Comparison of ENCODE assay signal across 8 cellular contexts in the genomic region with DNA sequence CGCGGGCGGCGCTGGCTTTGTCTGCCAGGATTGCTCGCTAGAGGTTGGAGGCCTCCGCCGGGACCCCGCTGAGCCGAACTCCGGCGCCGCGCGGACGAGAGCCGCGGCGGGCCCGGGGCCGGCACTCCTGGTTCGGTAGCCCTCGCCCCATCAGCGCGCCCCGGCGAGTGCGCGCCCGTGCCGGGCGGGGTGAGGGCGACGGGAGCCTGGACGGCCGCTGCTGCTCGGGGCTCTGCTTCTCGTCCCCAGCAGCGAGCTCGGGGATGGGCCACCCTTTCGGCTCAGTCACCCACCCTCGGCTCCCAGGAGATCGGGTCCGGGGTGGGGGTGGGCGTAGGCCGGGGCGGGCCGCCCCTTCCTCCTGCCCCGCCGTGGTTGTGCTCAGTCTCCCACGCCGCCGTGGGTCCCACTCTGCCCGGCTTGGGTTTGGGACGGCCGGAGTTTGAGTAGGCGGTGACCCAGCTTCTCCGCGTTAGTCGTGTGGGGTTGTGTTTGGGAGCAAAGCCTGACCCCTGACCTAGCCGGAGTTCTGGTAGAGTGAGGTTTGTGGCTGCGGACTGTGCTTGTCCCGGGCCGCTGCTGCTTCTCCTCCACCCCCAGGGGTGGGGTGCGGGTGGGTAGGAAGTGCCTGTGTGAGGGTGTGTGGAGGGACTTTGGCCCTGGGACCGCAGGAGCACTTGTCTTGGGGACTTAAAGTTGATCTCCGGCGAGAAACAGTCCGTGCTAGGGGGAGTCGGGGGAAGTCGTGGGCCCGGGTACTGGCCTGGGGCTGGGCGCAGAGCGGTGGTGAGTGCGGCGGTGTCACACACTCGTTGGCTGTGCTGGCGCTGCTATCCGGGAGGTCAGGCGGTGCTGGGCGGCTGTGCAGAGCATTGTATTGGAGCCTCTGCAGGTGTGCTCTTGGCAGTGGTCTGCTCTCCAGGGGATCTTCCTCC. TPM values are rescaled to one million over a fixed set of nuclear protein-coding genes. Genes with fewer than 3 reads are reported as not detected.
DNase-seq lines count a peak whose midpoint lies in the region; ATAC-seq and TF ChIP-seq lines count a peak whose summit lies in the region.

No MANE protein-coding gene starts in this region.

- peak overlapping the region; percentile 44 for H2AFZ ChIP-seq in OCI-LY7 (ENCODE audit: low read length)

- H4K20me1 ChIP-seq in OCI-LY7 (ENCODE audit: insufficient read depth, low read length), result peaks cover 12% of the 10 kb centered on the region

- peak; percentile 19 for ATAC-seq in HG02870 (IDR thresholded peaks at IDR 0.05; ENCODE audit: unreplicated experiment)
- ATAC-seq in left lung, result peak; percentile 39
- no peak for ATAC-seq in GM18520 (IDR thresholded peaks at IDR 0.05; ENCODE audit: unreplicated experiment)

- H3K9me2 ChIP-seq in OCI-LY7 (ENCODE audit: insufficient read depth, low read length), result no peaks in the 10 kb centered on the region

- peak; percentile 17 for DNase-seq in A172 (ENCODE audit: low spot score)
- peak; percentile 63 for DNase-seq in GM13976 (ENCODE audit: low spot score)
- peak; percentile 52 for DNase-seq in OCI-LY7 (ENCODE audit: low spot score)
- peak in 7 of 61 donors; percentile 29 to 66 (median 56) for DNase-seq in caudate nucleus (lab: John Stamatoyannopoulos, UW)
- DNase-seq in left lung, result peak; percentile 62 to 90

- H3K27me3 ChIP-seq in left lung, result no peaks in the 10 kb centered on the region

- TF ChIP-seq CTCF in GM13976 (IDR thresholded peaks at IDR 0.05; ENCODE audit: borderline replicate concordance, control extremely low read depth, extremely low read depth, insufficient read depth, missing control alignments), result no peak
- no peak for TF ChIP-seq CTCF in OCI-LY7 (conservative IDR thresholded peaks at IDR 0.05; ENCODE audit: low read length)
- TF ChIP-seq CTCF in left lung (IDR thresholded peaks at IDR 0.05), result no peak

- peaks cover 51% of the 10 kb centered on the region for H3K79me2 ChIP-seq in OCI-LY7 (ENCODE audit: insufficient read depth, low read depth, low read length)

- H3K36me3 ChIP-seq in OCI-LY7 (ENCODE audit: insufficient read depth, low read length), result no peaks in the 10 kb centered on the region
- no peaks in the 10 kb centered on the region for H3K36me3 ChIP-seq in left lung

- no TSS peak for BruUV-seq in OCI-LY7 (replicated peaks; lab: Mats Ljungman, UMichigan)

- peak overlapping the region; percentile 92 for H3K4me3 ChIP-seq in OCI-LY7 (ENCODE audit: low read depth, low read length, poor library complexity, severe bottlenecking)
- H3K4me3 ChIP-seq in left lung, result peak overlapping the region; percentile 95 to 98

- peak overlapping the region; percentile 79 for H3K4me2 ChIP-seq in OCI-LY7 (ENCODE audit: low read length)

- intact Hi-C loops in OCI-LY7 (cut with micrococcal nuclease; ENCODE audit: unreplicated experiment) (loop anchor here (5.0 kb wide), 2 partner anchors 252 to 267 kb away; no protein-coding TSS in a partner anchor), left lung (cut with DNase I) (loop anchor here in 1 of 2 donors (5.0 kb wide), 1 partner anchor 38 kb away; no protein-coding TSS in a partner anchor)

- POLR2A ChIA-PET in OCI-LY7 (lab: Charles Lee), result interaction anchor here (0.9 to 1.9 kb wide), 2 partner anchors 9 to 18 kb away, joined by 5 to 6 read pairs; no protein-coding TSS in a partner anchor

- CTCF ChIA-PET in OCI-LY7 (lab: Charles Lee; ENCODE audit: unreplicated experiment), result no interaction called here

- in situ Hi-C loops in GM13976 (cut with MboI; ENCODE audit: low sequenced_read_pairs, unreplicated experiment), result loop anchor here (5.0 to 10.0 kb wide), 2 partner anchors 48 to 140 kb away; no protein-coding TSS in a partner anchor

- H3K4me1 ChIP-seq in OCI-LY7 (ENCODE audit: insufficient read depth, low read length, poor library complexity, severe bottlenecking) (peaks cover 51% of the 10 kb centered on the region), left lung (peaks cover 42 to 71% of the 10 kb centered on the region in 2 donors)

- H3K9me3 ChIP-seq in OCI-LY7 (ENCODE audit: low read length) (no peaks in the 10 kb centered on the region), left lung (peaks cover 0 to 4% of the 10 kb centered on the region in 2 donors)

- peak overlapping the region; percentile 66 for H3K27ac ChIP-seq in OCI-LY7 (ENCODE audit: low read depth, low read length, poor library complexity, severe bottlenecking)
- H3K27ac ChIP-seq in caudate nucleus (ENCODE audit: low read depth, low read length), result peak overlapping the region; percentile 89
- peak overlapping the region; percentile 96 to 98 for H3K27ac ChIP-seq in left lung
- peak overlapping the region; percentile 72 for H3K27ac ChIP-seq in temporal lobe (ENCODE audit: low read depth, low read length)

RNA-seq across cellular contexts. Expression of a gene that starts 0.7 kb away (rescaled TPM):
- total RNA-seq in A172 (2014; rRNA removed; shearing (Covaris generic)), result 35.0 and 38.4 TPM in 2 replicates
- 15.5 and 17.0 TPM in 2 replicates for total RNA-seq in OCI-LY7 (2014; rRNA removed; shearing (Covaris generic))
- total RNA-seq in OCI-LY7 (2022) (33.4 and 33.6 TPM in 2 replicates), left lung (100 to 1,000 TPM; 116 to 158 TPM), temporal lobe (27.8 TPM)

RNA-seq across cellular contexts. Expression of a gene that starts 46.4 kb away (rescaled TPM):
- 28.0 and 31.4 TPM in 2 replicates for total RNA-seq in A172 (2014; rRNA removed; shearing (Covaris generic))
- not detected in 2 replicates for total RNA-seq in OCI-LY7 (2014; rRNA removed; shearing (Covaris generic))
- total RNA-seq in OCI-LY7 (2022) (not detected in 2 replicates), left lung (10 to 100 TPM; 46.2 to 50.1 TPM), temporal lobe (68.6 TPM)

Comparison
In these comparisons a context has a peak if more than half of its experiments do, and no peak if none do; other contexts are left out.
1. RNA of a gene that starts 46.4 kb away (total RNA-seq): 68.6 TPM in temporal lobe (single experiment), 46.2 to 50.1 TPM in left lung and 28.0 to 31.4 TPM in A172; not detected in OCI-LY7; every median in the first group is over 10 times any median in the second.
2. Peak in every context shown above with its lines, with median percentiles within 50 percentile points of each other: H3K27ac ChIP-seq.